Comparison of ENCODE assay signal across 17 cellular contexts in genomic region chr1:224721000-224721399, GRCh38.
A peak's percentile ranks its signal among the peaks of the same experiment; 100 is the strongest.
DNase-seq lines count a peak whose midpoint lies in the region; ATAC-seq and TF ChIP-seq lines count a peak whose summit lies in the region.
"Had no signal": no experiment of that assay in that cellular context is flagged by ENCODE, and none has a peak within 500 bp of the region (broad histone marks: within the 10 kb centered on the region; RNA-seq: fewer than 3 reads in every experiment).

No MANE protein-coding gene starts in this region.

- no peaks in the 10 kb centered on the region for H3F3A ChIP-seq in Loucy (ENCODE audit: low read depth)
- H3F3A ChIP-seq in GM23338 (replicated peaks; ENCODE audit: low read depth) = no peaks in the 10 kb centered on the region

- intact Hi-C loops in lower lobe of right lung (cut with DNase I) = no loop called here
- intact Hi-C loops in upper lobe of right lung (cut with DNase I) = no loop called here

- peak; percentile 59 for DNase-seq in NCI-H748 (lab: John Stamatoyannopoulos, UW; ENCODE audit: unreplicated experiment)
- no peak for DNase-seq in NCI-H748 treated with DMSO at 0.1 percent for 48 hours (lab: John Stamatoyannopoulos, UW)
- no peak for DNase-seq in lower lobe of right lung
- DNase-seq in upper lobe of right lung = no peak
- DNase-seq in mesendoderm = no peak
- DNase-seq in GM23338 (ENCODE audit: low spot score) = no peak
- DNase-seq in T-helper 1 cell = no peak
- DNase-seq: C1 segment of cervical spinal cord; Calu3; CD4-positive, alpha-beta memory T cell; COR-L47; DMS153; DMS79 treated with DMSO at 0.1 percent for 48 hours; GM23248 had no signal

- H4K8ac ChIP-seq in mesendoderm (ENCODE audit: low read depth, low read length) = no peak overlapping the region

- no peak overlapping the region for H3K27ac Mint-ChIP-seq in GM23338
- H3K27ac Mint-ChIP-seq: CD4-positive, alpha-beta memory T cell had no signal

- no peak overlapping the region for H3K4me2 ChIP-seq in Loucy (ENCODE audit: low read depth, low read length, poor library complexity, severe bottlenecking)
- no peak overlapping the region for H3K4me2 ChIP-seq in mesendoderm (ENCODE audit: low read length)
- H3K4me2 ChIP-seq in GM23338 = no peak overlapping the region

- no CpG with 5 or more reads among the region's 7 CpGs for WGBS in mesendoderm (ENCODE audit: extremely low coverage, insufficient coverage, low lambda C conversion rate)

- H3K79me2 ChIP-seq in Loucy (ENCODE audit: insufficient read depth, low read length) = peaks cover 17% of the 10 kb centered on the region
- no peaks in the 10 kb centered on the region for H3K79me2 ChIP-seq in mesendoderm (ENCODE audit: control insufficient read depth, insufficient read depth, low read length)
- H3K79me2 ChIP-seq in GM23338 (replicated peaks; ENCODE audit: insufficient read depth) = no peaks in the 10 kb centered on the region

- no peak overlapping the region for H3K4me3 Mint-ChIP-seq in GM23338
- H3K4me3 Mint-ChIP-seq: CD4-positive, alpha-beta memory T cell; H9 had no signal

- H2BK5ac ChIP-seq in mesendoderm (ENCODE audit: low read length) = no peak overlapping the region

- no peak overlapping the region for H2BK120ac ChIP-seq in mesendoderm (ENCODE audit: low read depth, low read length)

- TF ChIP-seq CTCF in Loucy (conservative IDR thresholded peaks at IDR 0.05; ENCODE audit: low read length) (no peak), lower lobe of right lung (IDR thresholded peaks at IDR 0.05) (no peak), upper lobe of right lung (IDR thresholded peaks at IDR 0.05) (no peak), GM23338 (conservative IDR thresholded peaks at IDR 0.05; ENCODE audit: low read depth in 2 of 2) (no peak)

- H3K9ac ChIP-seq in Loucy (ENCODE audit: low read depth, low read length, poor library complexity, severe bottlenecking) (peak overlapping the region; percentile 2), mesendoderm (ENCODE audit: low read length) (no peak overlapping the region)
- H3K9ac ChIP-seq: GM23248 had no signal

- peak; percentile 54 to 72 for ATAC-seq in lower lobe of right lung
- ATAC-seq in upper lobe of right lung = peak; percentile 6
- ATAC-seq in GM23338 = no peak
- ATAC-seq: HCT116 had no signal

- no peak overlapping the region for H3K56ac ChIP-seq in mesendoderm (ENCODE audit: low read length)

- H3K4me3 ChIP-seq in Loucy (ENCODE audit: low read length, poor library complexity, severe bottlenecking) = no peak overlapping the region
- H3K4me3 ChIP-seq in lower lobe of right lung = no peak overlapping the region
- H3K4me3 ChIP-seq in upper lobe of right lung = no peak overlapping the region
- H3K4me3 ChIP-seq in mesendoderm (ENCODE audit: low read length) = no peak overlapping the region
- no peak overlapping the region for H3K4me3 ChIP-seq in GM23338
- H3K4me3 ChIP-seq: GM23248 had no signal

- no peak overlapping the region for H4K5ac ChIP-seq in mesendoderm (ENCODE audit: low read length)

- peaks cover 3% of the 10 kb centered on the region for H3K27me3 Mint-ChIP-seq in GM23338 (ENCODE audit: insufficient read depth, low read depth, poor library complexity)

- H2AK5ac ChIP-seq in mesendoderm (ENCODE audit: low read length) = no peak overlapping the region

- H4K20me1 ChIP-seq in Loucy (ENCODE audit: insufficient read depth, low read length, poor library complexity, severe bottlenecking) (no peaks in the 10 kb centered on the region), GM23338 (replicated peaks; ENCODE audit: insufficient read depth) (no peaks in the 10 kb centered on the region)

- H3K36me3 ChIP-seq in Loucy (ENCODE audit: insufficient read depth, low read length) (no peaks in the 10 kb centered on the region), lower lobe of right lung (no peaks in the 10 kb centered on the region), upper lobe of right lung (no peaks in the 10 kb centered on the region), mesendoderm (ENCODE audit: control insufficient read depth, insufficient read depth, low read length) (no peaks in the 10 kb centered on the region), GM23338 (ENCODE audit: insufficient read depth) (no peaks in the 10 kb centered on the region)

- H3K4ac ChIP-seq in mesendoderm (ENCODE audit: low read depth, low read length) = no peak overlapping the region

- no peak overlapping the region for H2BK15ac ChIP-seq in mesendoderm (replicated peaks; ENCODE audit: low read depth)

- no peaks in the 10 kb centered on the region for H3K79me1 ChIP-seq in mesendoderm (ENCODE audit: low read length)

- H3K27me3 ChIP-seq in Loucy (ENCODE audit: insufficient read depth, low read length, poor library complexity, severe bottlenecking) = no peaks in the 10 kb centered on the region
- no peaks in the 10 kb centered on the region for H3K27me3 ChIP-seq in lower lobe of right lung (ENCODE audit: low read depth)
- no peaks in the 10 kb centered on the region for H3K27me3 ChIP-seq in upper lobe of right lung
- H3K27me3 ChIP-seq in mesendoderm (ENCODE audit: insufficient read depth, low read length, poor library complexity) = no peaks in the 10 kb centered on the region
- no peaks in the 10 kb centered on the region for H3K27me3 ChIP-seq in GM23338 (ENCODE audit: insufficient read depth)

- H3K4me1 ChIP-seq in Loucy (ENCODE audit: insufficient read depth, low read length, poor library complexity, severe bottlenecking) (peaks cover 57% of the 10 kb centered on the region), lower lobe of right lung (no peaks in the 10 kb centered on the region), upper lobe of right lung (no peaks in the 10 kb centered on the region), mesendoderm (ENCODE audit: control insufficient read depth, low read depth, low read length) (no peaks in the 10 kb centered on the region), GM23338 (ENCODE audit: insufficient read depth) (no peaks in the 10 kb centered on the region)

- no peaks in the 10 kb centered on the region; the same call in 2 of the 3 replicates for H3K36me3 Mint-ChIP-seq in GM23338 (ENCODE audit: low read depth)
- H3K36me3 Mint-ChIP-seq: CD4-positive, alpha-beta memory T cell had no signal

- no peak overlapping the region for H2AFZ ChIP-seq in Loucy (ENCODE audit: low read length)
- H2AFZ ChIP-seq in GM23338 = no peak overlapping the region
- H2AFZ ChIP-seq: GM23248 had no signal

- no peaks in the 10 kb centered on the region for H3K9me3 Mint-ChIP-seq in GM23338
- H3K9me3 Mint-ChIP-seq: H9 had no signal

- no peaks in the 10 kb centered on the region for H3K9me2 ChIP-seq in Loucy (replicated peaks; ENCODE audit: low read depth, low read length)
- no peaks in the 10 kb centered on the region; the same call in 1 of the 2 replicates for H3K9me2 ChIP-seq in GM23338 (ENCODE audit: insufficient read depth)

- H3K9me3 ChIP-seq in Loucy (ENCODE audit: insufficient read depth, low read depth, low read length) = no peaks in the 10 kb centered on the region
- no peaks in the 10 kb centered on the region for H3K9me3 ChIP-seq in lower lobe of right lung
- no peaks in the 10 kb centered on the region for H3K9me3 ChIP-seq in upper lobe of right lung

- H3K4me1 Mint-ChIP-seq in GM23338 = peaks cover 14% of the 10 kb centered on the region

- H3K23ac ChIP-seq in mesendoderm (ENCODE audit: low read length) = no peak overlapping the region

- H3K27ac ChIP-seq in lower lobe of right lung (no peak overlapping the region), upper lobe of right lung (no peak overlapping the region), mesendoderm (ENCODE audit: low read depth, low read length) (no peak overlapping the region), GM23338 (ENCODE audit: low read depth) (no peak overlapping the region)
- H3K27ac ChIP-seq: GM23248 had no signal

- H3K18ac ChIP-seq in mesendoderm (ENCODE audit: low read length) = no peak overlapping the region
